In genomic region chr3:52455283-52456168, GRCh38 we compare ENCODE assay signal across 8 cellular contexts. TPM values are rescaled to one million over a fixed set of nuclear protein-coding genes. Genes with fewer than 3 reads are reported as not detected.
A peak's percentile ranks its signal among the peaks of the same experiment; 100 is the strongest.
DNase-seq lines count a peak whose midpoint lies in the region; ATAC-seq, FAIRE-seq and TF ChIP-seq lines count a peak whose summit lies in the region.

Gene NISCH, plus strand, starts transcription at chr3:52455604. Its CDS starts 38 bp downstream, at chr3:52455642.

- peak; percentile 80 for ATAC-seq in GM19043 (IDR thresholded peaks at IDR 0.05; ENCODE audit: low read depth, unreplicated experiment)
- ATAC-seq in HG03432 (IDR thresholded peaks at IDR 0.05; ENCODE audit: unreplicated experiment), result peak; percentile 81

- H3K14ac ChIP-seq in H1 (ENCODE audit: insufficient read length), result no peak within 1 kb of the TSS

- TF ChIP-seq CTCF in BJ (IDR thresholded peaks at IDR 0.05; ENCODE audit: insufficient read depth, low read depth, low read length), result no peak
- TF ChIP-seq CTCF in H1 (IDR thresholded peaks at IDR 0.05; ENCODE audit: control extremely low read depth in 1 of 3, insufficient read depth in 1 of 3, low read depth in 1 of 3, low read length in 3 of 3), result no peak

- H3K9me3 ChIP-seq in H1 (ENCODE audit: insufficient read depth in 2 of 2, low read depth in 1 of 2, low read length in 1 of 2), result no peaks in the 10 kb centered on the region

- H3K23me2 ChIP-seq in H1 (ENCODE audit: low read depth, low read length), result peaks cover 8% of the 10 kb centered on the region

- H3K4me2 ChIP-seq in H1 (ENCODE audit: insufficient read depth in 1 of 2, low read depth in 2 of 2, low read length in 2 of 2), result peak within 1 kb of the TSS; percentile 79 to 95

- peak within 1 kb of the TSS; percentile 65 to 80 (median 76) for H3K9ac ChIP-seq in H1 (replicated peaks in 1 of 4; ENCODE audit: extremely low read depth in 1 of 4, low read depth in 3 of 4, low read length in 3 of 4)

- H3K36me3 ChIP-seq in BJ (ENCODE audit: control insufficient read depth, insufficient read depth, low read length), result peaks cover 17% of the 10 kb centered on the region
- H3K36me3 ChIP-seq in H1 (ENCODE audit: control insufficient read depth in 2 of 4, insufficient read depth in 4 of 4, low read length in 3 of 4), result peaks cover 12 to 25% (median 16%) of the 10 kb centered on the region in 4 experiments

- H2BK5ac ChIP-seq in H1 (ENCODE audit: low read depth, low read length), result peak within 1 kb of the TSS; percentile 67; the same call in 1 of the 2 replicates

- H3K56ac ChIP-seq in H1 (replicated peaks; ENCODE audit: insufficient read length, low read depth, low read length), result peak within 1 kb of the TSS; percentile 77

- peaks cover 0 to 22% of the 10 kb centered on the region in 2 experiments; a peak in 2 of 4 replicates for H3K79me2 ChIP-seq in H1 (ENCODE audit: control insufficient read depth in 1 of 2, insufficient read depth in 2 of 2, low read length in 2 of 2)

- TF ChIP-seq POLR2A in H1 (IDR thresholded peaks at IDR 0.05; ENCODE audit: control extremely low read depth in 1 of 2, low read depth in 2 of 2, low read length in 2 of 2), result peak in 1 of 2 experiments; percentile 55; a peak in 1 of 3 replicates

- no peak for TF ChIP-seq RAD21 in H1 (IDR thresholded peaks at IDR 0.05 in 1 of 2, conservative IDR thresholded peaks at IDR 0.05 in 1 of 2; ENCODE audit: low read depth in 2 of 2, low read length in 2 of 2)

- peak within 1 kb of the TSS; percentile 97 for H2BK15ac ChIP-seq in H1 (ENCODE audit: low read length)

- H2BK120ac ChIP-seq in H1 (replicated peaks; ENCODE audit: low read depth, low read length), result peak within 1 kb of the TSS; percentile 38

- peak within 1 kb of the TSS; percentile 96 for H3K4ac ChIP-seq in H1 (replicated peaks; ENCODE audit: insufficient read length, low read depth, low read length)

- no peaks in the 10 kb centered on the region for H4K20me1 ChIP-seq in H1 (replicated peaks in 1 of 2; ENCODE audit: control insufficient read depth in 1 of 2, insufficient read depth in 2 of 2, low read length in 2 of 2)

- H3K27me3 ChIP-seq in BJ (ENCODE audit: control insufficient read depth, insufficient read depth, low read length) (no peaks in the 10 kb centered on the region), H1 (replicated peaks in 1 of 4; ENCODE audit: control insufficient read depth in 3 of 4, extremely low read depth in 1 of 4, insufficient read depth in 3 of 4, low read length in 3 of 4) (no peaks in the 10 kb centered on the region)

- peak within 1 kb of the TSS; percentile 95 for H3K4me3 ChIP-seq in BJ (ENCODE audit: low read depth, low read length)
- H3K4me3 ChIP-seq in H1 (ENCODE audit: extremely low read depth in 1 of 4, insufficient read depth in 2 of 4, low read depth in 3 of 4, low read length in 4 of 4), result peak within 1 kb of the TSS; percentile 63 to 98 (median 87)

- peak within 1 kb of the TSS; percentile 1; the same call in 1 of the 2 replicates for H3K27ac ChIP-seq in H1 (ENCODE audit: low read depth, low read length)

- peak within 1 kb of the TSS; percentile 54; the same call in 1 of the 2 replicates for H2AK5ac ChIP-seq in H1 (ENCODE audit: low read depth, low read length)

- peaks cover 0 to 24% (median 8%) of the 10 kb centered on the region in 4 experiments; a peak in 6 of 7 replicates for H3K4me1 ChIP-seq in H1 (replicated peaks in 1 of 4; ENCODE audit: control insufficient read depth in 3 of 4, insufficient read depth in 4 of 4, low read length in 3 of 4)

- FAIRE-seq in H1 (lab: Jason Lieb, UNC), result no peak

- TF ChIP-seq EP300 in H1 (IDR thresholded peaks at IDR 0.05; ENCODE audit: borderline replicate concordance in 1 of 2, low read depth in 2 of 2, low read length in 2 of 2), result no peak

- H2AFZ ChIP-seq in H1 (ENCODE audit: low read length), result peak within 1 kb of the TSS; percentile 19

- H4K8ac ChIP-seq in H1 (ENCODE audit: extremely low read depth, insufficient read depth, low read length), result peak within 1 kb of the TSS; percentile 96

- no peaks in the 10 kb centered on the region; the same call in 1 of the 2 replicates for H3K79me1 ChIP-seq in H1 (ENCODE audit: low read depth, low read length)

- WGBS in H1 (ENCODE audit: extremely low coverage in 1 of 2, insufficient coverage in 1 of 2, insufficient read length in 1 of 2, insufficient replicate concordance in 2 of 2, low coverage in 1 of 2, low lambda C conversion rate in 2 of 2, missing lambda C conversion rate in 1 of 2), 2 experiments, result 6% methylated on average over 47 of the region's 86 CpGs; no CpG with 5 or more reads in 1 of the 2 experiments

- H2BK12ac ChIP-seq in H1 (ENCODE audit: low read depth, low read length), result peak within 1 kb of the TSS; percentile 40

- DNase-seq in BJ (ENCODE audit: low read depth) (no peak), NK-92 (lab: John Stamatoyannopoulos, UW; ENCODE audit: unreplicated experiment) (peak; percentile 71), H1 (ENCODE audit: low read depth in 1 of 2, low spot score in 2 of 2) (peak in 1 of 2 experiments; percentile 96), mesenteric fat pad (ENCODE audit: low spot score) (peak; percentile 96)
- peak; percentile 89 to 93 for DNase-seq in activated CD8-positive, alpha-beta memory T cell treated with anti-CD3 and anti-CD28 coated beads for 4 hours (ENCODE audit: low read depth in 2 of 2)
- peak; percentile 98 for DNase-seq in stimulated activated CD8-positive, alpha-beta memory T cell treated with anti-CD3 and anti-CD28 coated beads, Interleukin-15, amount 100 ng/mL, for 24 hours (ENCODE audit: low read depth)

- peak within 1 kb of the TSS; percentile 74 for H4K5ac ChIP-seq in H1 (ENCODE audit: insufficient read length, low read depth, low read length)

- peak within 1 kb of the TSS; percentile 75 for H4K91ac ChIP-seq in H1 (replicated peaks; ENCODE audit: insufficient read length, low read length)

- POLR2A ChIA-PET in BJ (lab: Charles Lee), result no interaction called here
- POLR2A ChIA-PET in H1 (lab: Charles Lee; ENCODE audit: partially characterized antibody), result interaction anchor here (1.1 to 1.4 kb wide), 3 partner anchors 14 to 250 kb away, joined by 3 read pairs; partner anchors contain the start of genes GLT8D1 and SPCS1

- peak within 1 kb of the TSS; percentile 60 for H3K18ac ChIP-seq in H1 (ENCODE audit: extremely low read depth, low read length)

- 0 out of 2 replicates have a peak within 1 kb of the TSS, but pooled peaks have one; percentile 80 for H2BK20ac ChIP-seq in H1 (ENCODE audit: low read length)

- CTCF ChIA-PET in BJ (lab: Yijun Ruan, JAX), result interaction anchor here (4.5 kb wide), 1 partner anchor 9 kb away, joined by 31 read pairs; the partner anchor contains the start of gene SEMA3G
- CTCF ChIA-PET in H1 (lab: Charles Lee; ENCODE audit: partially characterized antibody), result interaction anchor here (2.0 to 5.9 kb wide), 3 partner anchors 9 to 43 kb away, joined by 5 to 45 read pairs (median 44); partner anchors contain the start of gene SEMA3G

- no peak within 1 kb of the TSS for H3K23ac ChIP-seq in H1 (ENCODE audit: insufficient read length)

TF ChIP-seq in H1, 55 proteins besides CTCF, POLR2A, EP300 and RAD21 (continues in another document):
- 0 out of 4 replicates have a peak, but pooled peaks of 1 of the 2 experiments have one; percentile 17 for TF ChIP-seq SIN3A (conservative IDR thresholded peaks at IDR 0.05 in 1 of 2, IDR thresholded peaks at IDR 0.05 in 1 of 2; ENCODE audit: low read depth in 1 of 2, low read length in 2 of 2)
- TF ChIP-seq GTF2F1 (IDR thresholded peaks at IDR 0.05; ENCODE audit: borderline replicate concordance, low read depth, low read length), result no peak

RNA-seq across cellular contexts. Expression of gene NISCH, which starts in this region (rescaled TPM):
- polyA plus RNA-seq in BJ (2011; rRNA removed) (66.4 and 95.3 TPM in 2 replicates), H1 (2011; rRNA removed) (71.2 and 108 TPM in 2 replicates)
- 75.1 and 84.2 TPM in 2 replicates for polyA minus RNA-seq in BJ (2011; rRNA and poly(A)+ RNA removed)
- 67.0 and 71.9 TPM in 2 replicates for total RNA-seq in H1 (2021; fragmentation: NEBNext Ultra II Directional; extraction: Animal tissue kit (Norgen Biotek cat#: 25700))
- polyA plus RNA-seq in H1 (2011; cell fraction: cytosol; rRNA removed), result 71.7 TPM
- polyA plus RNA-seq in H1 (2011; cell fraction: nucleus; rRNA removed), result 289 TPM
- polyA plus RNA-seq in H1 (2012, experiment 1 of 2), result 48.9 to 72.2 TPM (median 62.2 TPM) in 4 replicates
- 33.3 TPM for polyA plus RNA-seq in H1 (2012, experiment 2 of 2)
- polyA plus RNA-seq in H1 (2013, experiment 1 of 2), result 50.4 TPM
- 45.9 TPM for polyA plus RNA-seq in H1 (2013, experiment 2 of 2)
- 106 and 112 TPM in 2 replicates for polyA minus RNA-seq in H1 (2011; rRNA and poly(A)+ RNA removed)
- 60.0 TPM for polyA minus RNA-seq in H1 (2011; cell fraction: cytosol; rRNA and poly(A)+ RNA removed)
- 121 TPM for polyA minus RNA-seq in H1 (2011; cell fraction: nucleus; rRNA and poly(A)+ RNA removed)
- 71.6 TPM for total RNA-seq in mesenteric fat pad
